ENCODE assay signal across 1 cellular context in genomic region chr4:114941522-114941921, GRCh38.
TF ChIP-seq lines count a peak whose summit lies in the region.

No MANE protein-coding gene starts in this region.

TF ChIP-seq in H1, 55 proteins besides CTCF, POLR2A, EP300 and RAD21 (continued from another document):
- TF ChIP-seq MAFK (IDR thresholded peaks at IDR 0.05; ENCODE audit: low read depth, low read length) (no peak), FOSL1 (IDR thresholded peaks at IDR 0.05; ENCODE audit: insufficient read depth, low read depth, low read length) (no peak), HDAC6 (IDR thresholded peaks at IDR 0.05; ENCODE audit: low read depth, low read length) (no peak), USF2 (IDR thresholded peaks at IDR 0.05; ENCODE audit: low read length) (no peak), BACH1 (IDR thresholded peaks at IDR 0.05; ENCODE audit: low read length) (no peak)
TF ChIP-seq in H1: peak in this region for 0.
